26 cellular contexts compared by ENCODE assay signal in the genomic region with DNA sequence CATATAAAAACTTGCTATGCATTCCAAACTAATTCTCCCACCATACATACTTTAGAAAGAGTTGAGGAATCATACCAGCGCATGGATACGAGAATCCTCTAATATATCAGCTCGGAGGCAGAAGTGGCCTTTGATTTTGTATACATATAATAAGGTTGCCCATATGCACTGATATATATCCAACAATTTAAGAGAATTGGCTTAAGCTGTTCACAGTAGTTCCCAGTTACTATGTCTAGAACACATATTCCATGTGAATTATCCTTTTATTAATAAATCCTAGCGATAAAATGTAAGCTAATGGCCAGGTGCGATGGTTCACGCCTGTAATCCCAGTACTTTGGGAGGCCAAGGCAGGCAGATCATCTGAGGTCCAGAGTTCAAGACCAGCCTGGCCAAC. TPM values are rescaled to one million over a fixed set of nuclear protein-coding genes. Genes with fewer than 3 reads are reported as not detected.
DNase-seq lines count a peak whose midpoint lies in the region; ATAC-seq and TF ChIP-seq lines count a peak whose summit lies in the region.
"Had no signal": no experiment of that assay in that cellular context is flagged by ENCODE, and none has a peak within 500 bp of the region (broad histone marks: within the 10 kb centered on the region; RNA-seq: fewer than 3 reads in every experiment).

No MANE protein-coding gene starts in this region.

- ATAC-seq in gastrocnemius medialis (no peak), HG02885 (IDR thresholded peaks at IDR 0.05; ENCODE audit: poor library complexity, unreplicated experiment) (no peak)
- ATAC-seq: activated CD8-positive, alpha-beta memory T cell treated with anti-CD3 and anti-CD28 coated beads, Interleukin-2, amount 10 ng/mL, durations not matched to agents 7 days and 5 days; activated T-cell treated with anti-CD3 and anti-CD28 coated beads, Interleukin-2, amount 50 U/mL, for 4 hours; natural killer cell had no signal

- H3K9me2 ChIP-seq in PC-9 (ENCODE audit: insufficient read depth) = no peaks in the 10 kb centered on the region

- WGBS in endodermal cell (ENCODE audit: insufficient coverage in 1 of 2, insufficient read length in 1 of 2), 2 experiments = 97 to 100% methylated on average over 1 to 6 of the region's 6 CpGs

- H3K27me3 ChIP-seq in PC-9 (ENCODE audit: insufficient read depth, low read depth) = no peaks in the 10 kb centered on the region
- no peaks in the 10 kb centered on the region for H3K27me3 ChIP-seq in endodermal cell (ENCODE audit: control insufficient read depth, insufficient read depth, low read length, poor library complexity, severe bottlenecking)
- no peaks in the 10 kb centered on the region for H3K27me3 ChIP-seq in gastrocnemius medialis
- H3K27me3 ChIP-seq: thyroid gland had no signal

- peaks cover 16% of the 10 kb centered on the region for H3K36me3 ChIP-seq in PC-9 (ENCODE audit: low read depth)
- H3K36me3 ChIP-seq in endodermal cell (ENCODE audit: control insufficient read depth, insufficient read depth, low read length) = peaks cover 18% of the 10 kb centered on the region
- H3K36me3 ChIP-seq in gastrocnemius medialis = no peaks in the 10 kb centered on the region

- in situ Hi-C loops in gastrocnemius medialis (cut with MboI; ENCODE audit: low sequenced_read_pairs in 4 of 4) = loop anchor here (5.0 to 25.0 kb wide), 5 partner anchors 126 to 237 kb away; a partner anchor contains a TSS

- H3K27me3 Mint-ChIP-seq in endodermal cell (ENCODE audit: insufficient read depth) = no peaks in the 10 kb centered on the region
- H3K27me3 Mint-ChIP-seq: activated CD8-positive, alpha-beta memory T cell treated with anti-CD3 and anti-CD28 coated beads, Interleukin-2, amount 10 ng/mL, durations not matched to agents 7 days and 5 days; dendritic cell treated with granulocyte-macrophage colony-stimulating factor and Interleukin-4, amounts not matched to agents 40 ng/mL and 50 ng/mL, for 4 days; stimulated activated naive CD8-positive, alpha-beta T cell treated with anti-CD3 and anti-CD28 coated beads, Interleukin-15, Interleukin-2, amounts not matched to agents 100 ng/mL and 50 ng/mL, for 24 hours had no signal

- H3K27ac ChIP-seq in C4-2B (peak overlapping the region; percentile 14; the same call in 1 of the 2 replicates), PC-9 (peak overlapping the region; percentile 38; the same call in 1 of the 2 replicates), endodermal cell (ENCODE audit: low read depth, low read length) (no peak overlapping the region), gastrocnemius medialis (peak overlapping the region; percentile 98 to 99 (median 98))

- no peaks in the 10 kb centered on the region for H3K9me3 Mint-ChIP-seq in endodermal cell
- H3K9me3 Mint-ChIP-seq: activated T-cell treated with anti-CD3 and anti-CD28 coated beads, Interleukin-2, amount 50 U/mL, for 4 hours; dendritic cell treated with granulocyte-macrophage colony-stimulating factor and Interleukin-4, amounts not matched to agents 40 ng/mL and 50 ng/mL, for 4 days; natural killer cell; stimulated activated naive CD8-positive, alpha-beta T cell treated with anti-CD3 and anti-CD28 coated beads, Interleukin-15, Interleukin-2, amounts not matched to agents 100 ng/mL and 50 ng/mL, for 24 hours; T-helper 2 cell treated with Interferon-gamma antibody and Interleukin-4, amounts not matched to agents 5 μg/mL and 100 μg/mL, for 36 hours had no signal

- no peak for TF ChIP-seq POLR2A in gastrocnemius medialis (IDR thresholded peaks at IDR 0.05)

- no peak overlapping the region for H3K9ac ChIP-seq in endodermal cell (ENCODE audit: extremely low read depth, low read length, poor library complexity, severe bottlenecking)

- no TSS peak for BruUV-seq in PC-9 (replicated peaks; lab: Mats Ljungman, UMichigan)

- no peak overlapping the region for H3K4me2 ChIP-seq in PC-9
- H3K4me2 ChIP-seq: smooth muscle cell had no signal

- peaks cover 29% of the 10 kb centered on the region for H3K36me3 Mint-ChIP-seq in endodermal cell (ENCODE audit: low read depth)

- H3K9me3 ChIP-seq in PC-9 (ENCODE audit: insufficient read depth, low read depth) (no peaks in the 10 kb centered on the region), endodermal cell (ENCODE audit: control insufficient read depth, low read length) (no peaks in the 10 kb centered on the region), gastrocnemius medialis (no peaks in the 10 kb centered on the region)
- H3K9me3 ChIP-seq: thyroid gland had no signal

- H3F3A ChIP-seq in PC-9 (ENCODE audit: insufficient read depth, low read depth) = peaks cover 67% of the 10 kb centered on the region

- H3K27ac Mint-ChIP-seq in endodermal cell = no peak overlapping the region
- H3K27ac Mint-ChIP-seq: stimulated activated naive CD8-positive, alpha-beta T cell treated with anti-CD3 and anti-CD28 coated beads, Interleukin-15, Interleukin-2, amounts not matched to agents 100 ng/mL and 50 ng/mL, for 24 hours had no signal

- no peak for DNase-seq in PC-9
- peak; percentile 19 for DNase-seq in endodermal cell
- DNase-seq in gastrocnemius medialis = no peak
- no peak for DNase-seq in NCI-H2081 (lab: John Stamatoyannopoulos, UW)
- DNase-seq in occipital lobe (lab: John Stamatoyannopoulos, UW) = no peak
- DNase-seq: activated CD4-positive, alpha-beta T cell treated with anti-CD3 and anti-CD28 coated beads, Interleukin-2, amount 50 U/mL, for 1 hour; activated CD8-positive, alpha-beta memory T cell treated with anti-CD3 and anti-CD28 coated beads, Interleukin-2, amount 10 ng/mL, durations not matched to agents 7 days and 5 days; activated gamma-delta T cell; activated T-cell treated with anti-CD3 and anti-CD28 coated beads, Interleukin-2, amount 50 U/mL, for 4 hours; central memory CD4-positive, alpha-beta T cell; COR-L47; foreskin melanocyte; natural killer cell; NCI-H2081 treated with DMSO at 0.1 percent for 48 hours; NCI-H2227 treated with DMSO at 0.1 percent for 48 hours; NCI-H526 treated with DMSO at 0.1 percent for 48 hours; NK-92 treated with Interleukin-12 subunit alpha and Interleukin-12 subunit beta, amount 100 ng/mL, for 24 hours; Right ventricle myocardium superior; stimulated activated CD4-positive, alpha-beta T cell treated with anti-CD3 and anti-CD28 coated beads, Interleukin-1b, Interleukin-23, amount 100 ng/mL, for 48 hours had no signal

- H2AFZ ChIP-seq in PC-9 = no peak overlapping the region

- no peak overlapping the region for H3K4me3 Mint-ChIP-seq in endodermal cell
- H3K4me3 Mint-ChIP-seq: activated CD8-positive, alpha-beta memory T cell treated with anti-CD3 and anti-CD28 coated beads, Interleukin-2, amount 10 ng/mL, durations not matched to agents 7 days and 5 days; activated T-cell treated with anti-CD3 and anti-CD28 coated beads, Interleukin-2, amount 50 U/mL, for 4 hours; dendritic cell treated with granulocyte-macrophage colony-stimulating factor and Interleukin-4, amounts not matched to agents 40 ng/mL and 50 ng/mL, for 4 days; natural killer cell had no signal

- peaks cover 22% of the 10 kb centered on the region for H3K79me2 ChIP-seq in PC-9 (ENCODE audit: low read depth)

- CTCF ChIA-PET in PC-9 (lab: Charles Lee) = interaction anchor here (0.5 to 1.6 kb wide), 6 partner anchors 16 to 243 kb away, joined by 3 to 11 read pairs (median 4); no protein-coding TSS in a partner anchor

- H3K4me3 ChIP-seq in PC-9 = no peak overlapping the region
- no peak overlapping the region for H3K4me3 ChIP-seq in endodermal cell (ENCODE audit: low read length)
- H3K4me3 ChIP-seq in gastrocnemius medialis = no peak overlapping the region
- H3K4me3 ChIP-seq: smooth muscle cell, thyroid gland had no signal

- intact Hi-C loops in PC-9 (cut with micrococcal nuclease; ENCODE audit: unreplicated experiment) (loop anchor here (5.0 to 10.0 kb wide), 3 partner anchors 53 to 338 kb away; no protein-coding TSS in a partner anchor), gastrocnemius medialis (cut with DNase I; ENCODE audit: low total_unique reads) (loop anchor here (5.0 to 10.0 kb wide), 5 partner anchors 53 to 906 kb away; a partner anchor contains a TSS)

- peaks cover 14% of the 10 kb centered on the region for H3K4me1 Mint-ChIP-seq in endodermal cell

- H3K4me1 ChIP-seq in PC-9 (replicated peaks; ENCODE audit: insufficient read depth) = peaks cover 28% of the 10 kb centered on the region
- no peaks in the 10 kb centered on the region for H3K4me1 ChIP-seq in endodermal cell (ENCODE audit: control insufficient read depth, insufficient read depth, low read length)
- H3K4me1 ChIP-seq in gastrocnemius medialis = peaks cover 63 to 80% of the 10 kb centered on the region in 2 donors

- no peaks in the 10 kb centered on the region for H4K20me1 ChIP-seq in PC-9 (ENCODE audit: insufficient read depth)

- TF ChIP-seq CTCF in C4-2B (conservative IDR thresholded peaks at IDR 0.05) (no peak), PC-9 (conservative IDR thresholded peaks at IDR 0.05) (no peak), endodermal cell (conservative IDR thresholded peaks at IDR 0.05) (no peak), gastrocnemius medialis (IDR thresholded peaks at IDR 0.05 in 4 of 5, conservative IDR thresholded peaks at IDR 0.05 in 1 of 5) (no peak)

- POLR2A ChIA-PET in PC-9 (lab: Charles Lee; ENCODE audit: unreplicated experiment) = interaction anchor here (0.5 to 0.6 kb wide), 2 partner anchors 23 to 262 kb away, joined by 4 to 11 read pairs; no protein-coding TSS in a partner anchor

RNA-seq across cellular contexts. Expression of a gene that starts 19.3 kb away (rescaled TPM):
- total RNA-seq in PC-9 (2021) (9.2 and 11.7 TPM in 2 replicates), endodermal cell (10 to 100 TPM in 1 of 2 donors, 1 to 10 TPM in 1; 9.0 to 13.7 TPM), gastrocnemius medialis (10 to 100 TPM in 3 of 4 donors, 1 to 10 TPM in 1; 9.7 to 27.5 (median 13.8) TPM), occipital lobe (5.9 TPM)
- 3.0 TPM for polyA plus RNA-seq in endodermal cell (2013, experiment 1 of 2)
- 3.6 TPM for polyA plus RNA-seq in endodermal cell (2013, experiment 2 of 2)
